ENCODE assay signal across 21 cellular contexts in the genomic region with DNA sequence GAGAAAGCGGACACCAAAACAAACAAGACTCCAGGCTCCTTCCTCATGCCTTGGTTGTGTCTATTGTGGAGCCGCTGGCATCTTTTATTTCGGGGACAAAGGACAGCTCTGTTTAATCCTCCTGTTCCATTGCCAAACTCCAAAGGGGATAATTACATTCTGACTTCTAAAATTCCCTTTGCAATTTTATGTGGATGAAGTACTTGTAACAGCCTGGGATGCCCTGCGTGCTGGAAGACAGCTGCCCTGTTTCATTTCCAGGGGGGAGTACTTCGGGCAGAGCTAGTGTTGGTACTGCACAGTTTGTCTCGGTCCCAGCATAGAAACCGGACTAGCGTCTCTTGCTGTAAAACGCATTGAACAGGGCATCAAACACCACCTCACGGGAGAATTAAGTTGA.
DNase-seq lines count a peak whose midpoint lies in the region; ATAC-seq and TF ChIP-seq lines count a peak whose summit lies in the region.
"Had no signal": no experiment of that assay in that cellular context is flagged by ENCODE, and none has a peak within 500 bp of the region (broad histone marks: within the 10 kb centered on the region; RNA-seq: fewer than 3 reads in every experiment).

No MANE protein-coding gene starts in this region.

- H3K9me3 ChIP-seq in mammary epithelial cell (replicated peaks; ENCODE audit: insufficient read depth, low read length) (no peaks in the 10 kb centered on the region), mucosa of descending colon (no peaks in the 10 kb centered on the region)
- H3K9me3 ChIP-seq: prostate gland had no signal

- DNase-seq in COLO829 (ENCODE audit: low spot score), result peak; percentile 17
- DNase-seq in NCI-H1092 treated with DMSO at 0.1 percent for 48 hours (lab: John Stamatoyannopoulos, UW), result peak; percentile 55
- DNase-seq in mammary epithelial cell, result no peak
- DNase-seq in midbrain (lab: John Stamatoyannopoulos, UW), result peak; percentile 68
- no peak for DNase-seq in GM13977 (ENCODE audit: low spot score)
- DNase-seq in NCI-H526 (lab: John Stamatoyannopoulos, UW), result no peak
- DNase-seq in mucosa of descending colon, result no peak
- DNase-seq: activated CD4-positive, alpha-beta T cell treated with anti-CD3 and anti-CD28 coated beads, Interleukin-2, amount 50 U/mL, for 4 hours; activated naive CD4-positive, alpha-beta T cell treated with Interleukin-2 at 50 U/mL for 16 hours; activated T-cell treated with anti-CD3 and anti-CD28 coated beads for 4 hours; CD8-positive, alpha-beta T cell; EL; Kasumi-1; NCI-H1436; NCI-H510A; SHP77 treated with DMSO at 0.1 percent for 48 hours; stimulated activated CD4-positive, alpha-beta T cell treated with anti-CD3 and anti-CD28 coated beads, Interleukin-4, amount 100 ng/mL, for 4 hours; T-helper 1 cell had no signal

- no TSS peak for BruUV-seq in mammary epithelial cell (replicated peaks; lab: Mats Ljungman, UMichigan)

- WGBS in mammary epithelial cell (ENCODE audit: low coverage, missing lambda C conversion rate), result 7% methylated on average over 8 of the region's 10 CpGs

- CTCF ChIA-PET in mammary epithelial cell (lab: Charles Lee; ENCODE audit: low non-redundant PET), result no interaction called here

- H3K27ac ChIP-seq in mammary epithelial cell (ENCODE audit: insufficient read depth, low read depth, low read length), result no peak overlapping the region
- H3K27ac ChIP-seq: prostate gland had no signal

- TF ChIP-seq CTCF in mammary epithelial cell (conservative IDR thresholded peaks at IDR 0.05 in 1 of 2, IDR thresholded peaks at IDR 0.05 in 1 of 2; ENCODE audit: extremely low read depth in 1 of 2, insufficient read depth in 1 of 2, low read depth in 1 of 2, low read length in 2 of 2) (no peak), GM13977 (IDR thresholded peaks at IDR 0.05; ENCODE audit: extremely low read depth, insufficient read depth, missing control alignments) (no peak), mucosa of descending colon (IDR thresholded peaks at IDR 0.05) (no peak)

- peak overlapping the region; percentile 2 for H2AFZ ChIP-seq in mammary epithelial cell (ENCODE audit: low read depth, low read length)

- H3K4me1 ChIP-seq in mammary epithelial cell (ENCODE audit: insufficient read depth, low read length) (no peaks in the 10 kb centered on the region), mucosa of descending colon (ENCODE audit: low read depth) (no peaks in the 10 kb centered on the region)
- H3K4me1 ChIP-seq: prostate gland had no signal

- no peak overlapping the region for H3K9ac ChIP-seq in mammary epithelial cell (ENCODE audit: insufficient read depth, low read length)

- H3K79me2 ChIP-seq in mammary epithelial cell (ENCODE audit: insufficient read depth, low read length), result no peaks in the 10 kb centered on the region

- no peaks in the 10 kb centered on the region for H3K36me3 ChIP-seq in mammary epithelial cell (ENCODE audit: insufficient read depth, low read length)
- no peaks in the 10 kb centered on the region for H3K36me3 ChIP-seq in mucosa of descending colon (ENCODE audit: low read depth)
- H3K36me3 ChIP-seq: prostate gland had no signal

- no peak overlapping the region for H3K4me3 ChIP-seq in mammary epithelial cell (replicated peaks in 1 of 3; ENCODE audit: insufficient read depth in 1 of 3, low read depth in 2 of 3, low read length in 3 of 3)
- no peak overlapping the region for H3K4me3 ChIP-seq in mucosa of descending colon
- H3K4me3 ChIP-seq: prostate gland, smooth muscle cell had no signal

- no peak overlapping the region for H3K4me2 ChIP-seq in mammary epithelial cell (ENCODE audit: insufficient read depth, low read depth, low read length)
- H3K4me2 ChIP-seq: smooth muscle cell had no signal

- dilution Hi-C loops in mammary epithelial cell (cut with HindIII; ENCODE audit: low sequenced_read_pairs), result no loop called here

- ATAC-seq in HG03139 (IDR thresholded peaks at IDR 0.05; ENCODE audit: unreplicated experiment) (no peak), mucosa of descending colon (no peak)
- ATAC-seq: CD8-positive, alpha-beta T cell had no signal

- no peaks in the 10 kb centered on the region for H3K27me3 ChIP-seq in mammary epithelial cell (ENCODE audit: insufficient read depth, low read length)

- in situ Hi-C loops in mammary epithelial cell (cut with MboI; ENCODE audit: low sequenced_read_pairs in 2 of 2), result no loop called here
- in situ Hi-C loops in GM13977 (cut with MboI; ENCODE audit: low pct_unique_long_range_greater_than_20kb, low sequenced_read_pairs, unreplicated experiment), result no loop called here

- H4K20me1 ChIP-seq in mammary epithelial cell (ENCODE audit: insufficient read depth, low read length), result no peaks in the 10 kb centered on the region

- intact Hi-C loops in mammary epithelial cell (cut with micrococcal nuclease), result no loop called here
- intact Hi-C loops in mucosa of descending colon (cut with DNase I, micrococcal nuclease), result no loop called here

Comparison
In these comparisons a context has a peak if more than half of its experiments do, and no peak if none do; other contexts are left out.
1. DNase-seq: peak in COLO829 (single experiment), NCI-H1092 treated with DMSO at 0.1 percent for 48 hours (single experiment) and midbrain (single experiment); none in mammary epithelial cell (single experiment), GM13977 (single experiment), NCI-H526 (0 of 2) and mucosa of descending colon (0 of 3).